Comparison of ENCODE assay signal across 25 cellular contexts in genomic region chr14:52006361-52006760, GRCh38.
"Had no signal": no experiment of that assay in that cellular context is flagged by ENCODE, and none has a peak within 500 bp of the region (broad histone marks: within the 10 kb centered on the region; RNA-seq: fewer than 3 reads in every experiment).

No MANE protein-coding gene starts in this region.

- DNase-seq: activated CD4-positive, alpha-beta T cell treated with anti-CD3 and anti-CD28 coated beads for 48 hours; activated CD4-positive, alpha-beta T cell treated with anti-CD3 and anti-CD28 coated beads, Interleukin-2, amount 50 U/mL, for 48 hours; activated CD8-positive, alpha-beta memory T cell treated with anti-CD3 and anti-CD28 coated beads, Interleukin-2, amount 50 U/mL, for 48 hours; activated effector memory CD4-positive, alpha-beta T cell treated with anti-CD3 and anti-CD28 coated beads, Interleukin-2, amount 50 U/mL, for 16 hours; activated naive CD4-positive, alpha-beta T cell treated with anti-CD3 and anti-CD28 coated beads for 36 hours; amygdala; effector CD8-positive, alpha-beta T cell; esophagus squamous epithelium; foreskin melanocyte; kidney glomerular epithelial cell; mammary epithelial cell; nephron progenitor cell; stimulated activated CD4-positive, alpha-beta T cell treated with anti-CD3 and anti-CD28 coated beads, Interleukin-4, amount 100 ng/mL, for 24 hours; stimulated activated naive CD8-positive, alpha-beta T cell treated with anti-CD3 and anti-CD28 coated beads, Interleukin-15, amount 100 ng/mL, for 72 hours; T-helper 1 cell; tibial artery; upper lobe of right lung had no signal

- H3K4me3 ChIP-seq: breast epithelium, esophagus squamous epithelium, skin epidermis, tibial artery, upper lobe of right lung had no signal

- H3K27ac Mint-ChIP-seq: activated naive CD4-positive, alpha-beta T cell treated with anti-CD3 and anti-CD28 coated beads for 36 hours; nephron progenitor cell; stimulated activated memory B cell treated with anti-CD40 and anti-IgM and Interleukin-4, amounts not matched to agents 10 μg/mL and 1 μg/mL and 100 μg/mL, for 72 hours; stimulated activated naive CD8-positive, alpha-beta T cell treated with anti-CD3 and anti-CD28 coated beads, Interleukin-15, amount 100 ng/mL, for 72 hours had no signal

- H3K9me3 Mint-ChIP-seq: activated naive CD4-positive, alpha-beta T cell treated with anti-CD3 and anti-CD28 coated beads for 36 hours; nephron progenitor cell; stimulated activated memory B cell treated with anti-CD40 and anti-IgM and Interleukin-4, amounts not matched to agents 10 μg/mL and 1 μg/mL and 100 μg/mL, for 72 hours; stimulated activated naive CD8-positive, alpha-beta T cell treated with anti-CD3 and anti-CD28 coated beads, Interleukin-15, amount 100 ng/mL, for 72 hours had no signal

- H3K27ac ChIP-seq: breast epithelium, epithelial cell of prostate, esophagus squamous epithelium, neutrophil, skin epidermis, tibial artery, upper lobe of right lung had no signal

- H3K4me3 Mint-ChIP-seq: activated naive CD4-positive, alpha-beta T cell treated with anti-CD3 and anti-CD28 coated beads for 36 hours; nephron progenitor cell; stimulated activated memory B cell treated with anti-CD40 and anti-IgM and Interleukin-4, amounts not matched to agents 10 μg/mL and 1 μg/mL and 100 μg/mL, for 72 hours; stimulated activated naive CD8-positive, alpha-beta T cell treated with anti-CD3 and anti-CD28 coated beads, Interleukin-15, amount 100 ng/mL, for 72 hours had no signal

- H3K27me3 Mint-ChIP-seq: stimulated activated memory B cell treated with anti-CD40 and anti-IgM and Interleukin-4, amounts not matched to agents 10 μg/mL and 1 μg/mL and 100 μg/mL, for 72 hours; stimulated activated naive CD8-positive, alpha-beta T cell treated with anti-CD3 and anti-CD28 coated beads, Interleukin-15, amount 100 ng/mL, for 72 hours had no signal

- H3K4me1 ChIP-seq: breast epithelium, upper lobe of right lung had no signal

- FAIRE-seq: colon, endometrium had no signal

- H3K9me3 ChIP-seq: breast epithelium, esophagus squamous epithelium, neutrophil, tibial artery, upper lobe of right lung had no signal

- ATAC-seq: sciatic nerve; stimulated activated memory B cell treated with anti-CD40 and anti-IgM and Interleukin-4, amounts not matched to agents 10 μg/mL and 1 μg/mL and 100 μg/mL, for 72 hours; stimulated activated naive CD8-positive, alpha-beta T cell treated with anti-CD3 and anti-CD28 coated beads, Interleukin-15, amount 100 ng/mL, for 72 hours; upper lobe of right lung had no signal

- H3K4me1 Mint-ChIP-seq: nephron progenitor cell; stimulated activated memory B cell treated with anti-CD40 and anti-IgM and Interleukin-4, amounts not matched to agents 10 μg/mL and 1 μg/mL and 100 μg/mL, for 72 hours; stimulated activated naive CD8-positive, alpha-beta T cell treated with anti-CD3 and anti-CD28 coated beads, Interleukin-15, amount 100 ng/mL, for 72 hours had no signal

- H3K27me3 ChIP-seq: breast epithelium, esophagus squamous epithelium, neutrophil, tibial artery, upper lobe of right lung had no signal
